Comparison of ENCODE assay signal across 15 cellular contexts in the genomic region with DNA sequence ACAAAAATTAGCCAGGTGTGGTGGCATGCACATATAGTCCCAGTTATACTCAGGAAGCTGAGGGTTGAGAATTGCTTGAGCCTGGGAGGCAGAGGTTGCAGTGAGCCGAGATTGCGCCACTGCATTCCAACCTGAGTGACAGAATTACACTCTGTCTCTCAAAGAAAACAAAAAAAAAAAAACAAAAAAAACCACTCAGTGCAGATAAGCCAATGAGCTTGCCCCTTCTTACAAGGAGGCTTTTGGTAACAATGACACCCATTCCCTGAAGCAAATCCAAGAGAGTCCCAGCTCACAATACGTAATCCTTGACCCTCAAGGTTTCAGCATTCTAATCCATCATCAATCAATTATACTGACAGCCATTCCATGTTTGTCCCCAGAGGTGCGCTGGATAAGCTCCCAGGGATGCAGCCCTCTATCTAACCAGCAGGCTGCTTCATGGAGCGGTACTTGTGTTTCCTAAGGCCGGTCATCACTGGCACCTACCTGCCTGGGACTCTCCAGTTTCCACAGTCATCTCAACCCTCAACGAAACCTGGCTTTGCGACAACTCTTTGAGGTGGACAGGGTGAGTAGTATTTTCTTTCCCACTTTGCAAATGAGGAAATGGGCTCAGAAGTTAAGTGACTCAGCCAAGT. TPM values are rescaled to one million over a fixed set of nuclear protein-coding genes. Genes with fewer than 3 reads are reported as not detected.
DNase-seq lines count a peak whose midpoint lies in the region; ATAC-seq, FAIRE-seq and TF ChIP-seq lines count a peak whose summit lies in the region.
"Had no signal": no experiment of that assay in that cellular context is flagged by ENCODE, and none has a peak within 500 bp of the region (broad histone marks: within the 10 kb centered on the region; RNA-seq: fewer than 3 reads in every experiment).

No MANE protein-coding gene starts in this region.

- no peak for TF ChIP-seq POLR2A in A549 (IDR thresholded peaks at IDR 0.05; ENCODE audit: low read length)
- no peak for TF ChIP-seq POLR2A in prostate gland (IDR thresholded peaks at IDR 0.05)
- TF ChIP-seq POLR2A in suprapubic skin (IDR thresholded peaks at IDR 0.05): no peak

- H3K4me3 ChIP-seq in A549: no peak overlapping the region
- H3K4me3 ChIP-seq in adipocyte (ENCODE audit: low read length): no peak overlapping the region
- H3K4me3 ChIP-seq in hepatocyte: no peak overlapping the region
- no peak overlapping the region for H3K4me3 ChIP-seq in prostate gland
- no peak overlapping the region for H3K4me3 ChIP-seq in suprapubic skin
- H3K4me3 ChIP-seq: SJSA1 had no signal

- CTCF ChIA-PET in A549 (lab: Yijun Ruan, JAX): interaction anchor here (0.8 to 1.1 kb wide), 2 partner anchors 29 to 46 kb away, joined by 3 read pairs; no protein-coding TSS in a partner anchor
- CTCF ChIA-PET in HEK293T (lab: Yijun Ruan, JAX): no interaction called here

- peak; percentile 69 to 73; a peak in 5 of 6 replicates for ATAC-seq in A549
- no peak for ATAC-seq in GM19452 (IDR thresholded peaks at IDR 0.05; ENCODE audit: unreplicated experiment)
- ATAC-seq in HG02884 (IDR thresholded peaks at IDR 0.05; ENCODE audit: unreplicated experiment): no peak

- TF ChIP-seq CTCF in A549 (IDR thresholded peaks at IDR 0.05): no peak
- TF ChIP-seq CTCF in hepatocyte (IDR thresholded peaks at IDR 0.05; ENCODE audit: poor library complexity): no peak
- no peak for TF ChIP-seq CTCF in prostate gland (IDR thresholded peaks at IDR 0.05)
- TF ChIP-seq CTCF in suprapubic skin (IDR thresholded peaks at IDR 0.05): no peak

- TF ChIP-seq RAD21 in A549 (conservative IDR thresholded peaks at IDR 0.05 in 1 of 2, IDR thresholded peaks at IDR 0.05 in 1 of 2): no peak

- no peak for FAIRE-seq in A549 (lab: Jason Lieb, UNC)
- FAIRE-seq: GM19239 had no signal

- H4K20me1 ChIP-seq in hepatocyte (ENCODE audit: insufficient read depth, poor library complexity, severe bottlenecking): no peaks in the 10 kb centered on the region

- H3K27me3 ChIP-seq in adipocyte (replicated peaks; ENCODE audit: control insufficient read depth, insufficient read depth, low read length) (no peaks in the 10 kb centered on the region), hepatocyte (no peaks in the 10 kb centered on the region), prostate gland (replicated peaks; ENCODE audit: insufficient read depth) (no peaks in the 10 kb centered on the region), suprapubic skin (no peaks in the 10 kb centered on the region)
- H3K27me3 ChIP-seq: neutrophil, SJSA1 had no signal

- DNase-seq in A549 (ENCODE audit: low read depth in 1 of 2, low spot score in 1 of 2): no peak
- no peak for DNase-seq in HEK293T (ENCODE audit: extremely low spot score)
- DNase-seq in adipocyte (ENCODE audit: low read depth): peak; percentile 45
- peak; percentile 19 for DNase-seq in hepatocyte (ENCODE audit: low spot score)
- no peak for DNase-seq in prostate gland (ENCODE audit: low spot score)
- DNase-seq in suprapubic skin (ENCODE audit: low spot score in 2 of 2): no peak
- DNase-seq: activated CD4-positive, alpha-beta T cell treated with anti-CD3 and anti-CD28 coated beads, Interleukin-2, amount 50 U/mL, for 48 hours; activated naive CD8-positive, alpha-beta T cell treated with anti-CD3 and anti-CD28 coated beads, Interleukin-2, amount 10 ng/mL, durations not matched to agents 7 days and 5 days; NCI-H510A; stimulated activated CD4-positive, alpha-beta T cell treated with anti-CD3 and anti-CD28 coated beads, Interleukin-1b, Interleukin-23, amount 100 ng/mL, for 48 hours had no signal

- H3K9ac ChIP-seq in adipocyte (ENCODE audit: low read length): no peak overlapping the region

- POLR2A ChIA-PET in A549 (lab: Yijun Ruan, JAX) (interaction anchor here (0.6 to 4.7 kb wide), 3 partner anchors 10 to 48 kb away, joined by 3 to 21 read pairs (median 5); a partner anchor contains a TSS), HEK293T (lab: Yijun Ruan, JAX) (interaction anchor here (2.0 kb wide), 1 partner anchor 19 kb away, joined by 12 read pairs; a partner anchor contains a TSS)

- H3K4me1 ChIP-seq in A549 (peaks cover 15% of the 10 kb centered on the region), adipocyte (ENCODE audit: control insufficient read depth, insufficient read depth, low read length) (peaks cover 16% of the 10 kb centered on the region), hepatocyte (ENCODE audit: insufficient read depth) (no peaks in the 10 kb centered on the region), prostate gland (replicated peaks) (no peaks in the 10 kb centered on the region), suprapubic skin (no peaks in the 10 kb centered on the region)
- H3K4me1 ChIP-seq: SJSA1 had no signal

- no peak for TF ChIP-seq EP300 in A549 (IDR thresholded peaks at IDR 0.05)
- no peak for TF ChIP-seq EP300 in suprapubic skin (IDR thresholded peaks at IDR 0.05)

- intact Hi-C loops in prostate gland (cut with DNase I): no loop called here

- H3K36me3 ChIP-seq in adipocyte (ENCODE audit: control insufficient read depth, insufficient read depth, low read length, severe bottlenecking) (peaks cover 80% of the 10 kb centered on the region), hepatocyte (replicated peaks; ENCODE audit: insufficient read depth, low read depth) (no peaks in the 10 kb centered on the region), prostate gland (peaks cover 8 to 15% of the 10 kb centered on the region in 2 donors), suprapubic skin (peaks cover 88% of the 10 kb centered on the region)

- H3K79me2 ChIP-seq in hepatocyte: peaks cover 33% of the 10 kb centered on the region

- no peak overlapping the region for H2AFZ ChIP-seq in hepatocyte

- H3K9me3 ChIP-seq in A549 (no peaks in the 10 kb centered on the region), adipocyte (ENCODE audit: control insufficient read depth, low read length) (no peaks in the 10 kb centered on the region), hepatocyte (ENCODE audit: low read depth) (no peaks in the 10 kb centered on the region), prostate gland (no peaks in the 10 kb centered on the region), suprapubic skin (no peaks in the 10 kb centered on the region)
- H3K9me3 ChIP-seq: neutrophil, SJSA1 had no signal

- no peak overlapping the region for H3K4me2 ChIP-seq in A549
- no peak overlapping the region for H3K4me2 ChIP-seq in hepatocyte

- H3K9me2 ChIP-seq in hepatocyte (replicated peaks; ENCODE audit: insufficient read depth): no peaks in the 10 kb centered on the region

- H3K27ac ChIP-seq in A549: no peak overlapping the region
- H3K27ac ChIP-seq in hepatocyte: no peak overlapping the region
- no peak overlapping the region for H3K27ac ChIP-seq in prostate gland
- no peak overlapping the region for H3K27ac ChIP-seq in suprapubic skin
- H3K27ac ChIP-seq: neutrophil, SJSA1 had no signal

- WGBS in A549 (ENCODE audit: missing lambda C conversion rate): 86% methylated on average over 8 of the region's 8 CpGs
- WGBS in hepatocyte (ENCODE audit: low lambda C conversion rate, missing lambda C conversion rate): 83% methylated on average over 8 of the region's 8 CpGs
- 81% methylated on average over 8 of the region's 8 CpGs for WGBS in prostate gland
- WGBS in suprapubic skin: 81% methylated on average over 8 of the region's 8 CpGs

TF ChIP-seq in A549, 52 proteins besides CTCF, POLR2A, EP300 and RAD21:
- TF ChIP-seq HOXB5 (CRISPR knock-in tag; IDR thresholded peaks at IDR 0.05) (0 out of 2 replicates have a peak, but pooled peaks have one; percentile 64), ZNF302 (CRISPR knock-in tag; IDR thresholded peaks at IDR 0.05) (no peak), CEBPB (IDR thresholded peaks at IDR 0.05) (peak in 1 of 2 experiments; percentile 64; a peak in 1 of 4 replicates), KDM1A (IDR thresholded peaks at IDR 0.05; ENCODE audit: low read depth) (no peak)

TF ChIP-seq in HEK293T, 16 proteins besides CTCF, POLR2A, EP300 and RAD21:
- TF ChIP-seq HDGF (IDR thresholded peaks at IDR 0.05; ENCODE audit: borderline replicate concordance) (no peak), ZNF384 (IDR thresholded peaks at IDR 0.05) (0 out of 2 replicates have a peak, but pooled peaks have one; percentile 30)
- TF ChIP-seq, protein P1, sequence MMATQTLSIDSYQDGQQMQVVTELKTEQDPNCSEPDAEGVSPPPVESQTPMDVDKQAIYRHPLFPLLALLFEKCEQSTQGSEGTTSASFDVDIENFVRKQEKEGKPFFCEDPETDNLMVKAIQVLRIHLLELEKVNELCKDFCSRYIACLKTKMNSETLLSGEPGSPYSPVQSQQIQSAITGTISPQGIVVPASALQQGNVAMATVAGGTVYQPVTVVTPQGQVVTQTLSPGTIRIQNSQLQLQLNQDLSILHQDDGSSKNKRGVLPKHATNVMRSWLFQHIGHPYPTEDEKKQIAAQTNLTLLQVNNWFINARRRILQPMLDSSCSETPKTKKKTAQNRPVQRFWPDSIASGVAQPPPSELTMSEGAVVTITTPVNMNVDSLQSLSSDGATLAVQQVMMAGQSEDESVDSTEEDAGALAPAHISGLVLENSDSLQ (IDR thresholded peaks at IDR 0.05): peak; percentile 84

RNA-seq across cellular contexts. Expression of a gene that starts 12.4 kb away (rescaled TPM):
- 64.1 and 81.5 TPM in 2 replicates for polyA plus RNA-seq in A549 (2011; rRNA removed)
- polyA plus RNA-seq in A549 (2012; cell fraction: cytosol; rRNA removed): 72.5 and 73.2 TPM in 2 replicates
- polyA plus RNA-seq in A549 (2012; cell fraction: nucleus; rRNA removed): 193 and 238 TPM in 2 replicates
- polyA plus RNA-seq in A549 (2017; fragmentation: RNase III; extraction: RNeasy Plus Mini Kit Qiagen cat#74134 plus additional on column Dnase treatment): 43.2 to 50.8 TPM (median 45.8 TPM) in 3 replicates
- 224 and 252 TPM in 2 replicates for polyA minus RNA-seq in A549 (2011; rRNA and poly(A)+ RNA removed)
- 37.4 and 197 TPM in 2 replicates for total RNA-seq in hepatocyte
- 27.6 and 28.2 TPM in 2 replicates for polyA plus RNA-seq in hepatocyte
- 100 to 1,000 TPM in 1 of 2 donors, 10 to 100 TPM in 1; 39.3 to 120 TPM for total RNA-seq in prostate gland
- 100 to 1,000 TPM in 2 of 4 donors, 10 to 100 TPM in 2; 62.0 to 310 (median 101) TPM for total RNA-seq in suprapubic skin

RNA-seq across cellular contexts. Expression of a gene that starts 18.8 kb away (rescaled TPM):
- 5,441 and 7,182 TPM in 2 replicates for polyA plus RNA-seq in A549 (2011; rRNA removed)
- 7,109 and 7,241 TPM in 2 replicates for polyA plus RNA-seq in A549 (2012; cell fraction: cytosol; rRNA removed)
- 3,292 and 3,609 TPM in 2 replicates for polyA plus RNA-seq in A549 (2012; cell fraction: nucleus; rRNA removed)
- 3,449 to 3,524 TPM (median 3,456 TPM) in 3 replicates for polyA plus RNA-seq in A549 (2017; fragmentation: RNase III; extraction: RNeasy Plus Mini Kit Qiagen cat#74134 plus additional on column Dnase treatment)
- polyA minus RNA-seq in A549 (2011; rRNA and poly(A)+ RNA removed): 4,371 and 5,632 TPM in 2 replicates
- 3,730 and 3,982 TPM in 2 replicates for total RNA-seq in hepatocyte
- 775 and 798 TPM in 2 replicates for polyA plus RNA-seq in hepatocyte
- 1,000 to 10,000 TPM; 1,950 to 2,858 TPM for total RNA-seq in prostate gland
- total RNA-seq in suprapubic skin: 1,000 to 10,000 TPM; 1,993 to 4,861 (median 3,987) TPM

Comparison
In these comparisons a context has a peak if more than half of its experiments do, and no peak if none do; other contexts are left out.
1. ATAC-seq: peak in A549 (2 of 2); none in GM19452 (single experiment) and HG02884 (single experiment).
2. DNase-seq: peak in adipocyte (single experiment) and hepatocyte (single experiment); none in A549 (0 of 2), HEK293T (single experiment), prostate gland (single experiment) and suprapubic skin (0 of 2).